ENCODE assay signal across 8 cellular contexts in genomic region chr3:139677341-139678155, GRCh38. TPM values are rescaled to one million over a fixed set of nuclear protein-coding genes. Genes with fewer than 3 reads are reported as not detected.
DNase-seq lines count a peak whose midpoint lies in the region; ATAC-seq and TF ChIP-seq lines count a peak whose summit lies in the region.

Gene NMNAT3 (minus strand): TSS chr3:139677972. CDS start chr3:139627724, 50,248 bp downstream.

- H3K36me3 ChIP-seq in esophagus squamous epithelium (no peaks in the 10 kb centered on the region), muscle layer of colon (ENCODE audit: insufficient read depth, low read length) (no peaks in the 10 kb centered on the region)

- H3K4me3 ChIP-seq in AG10803 (ENCODE audit: low read length) (peak within 1 kb of the TSS; percentile 56), esophagus squamous epithelium (peak within 1 kb of the TSS; percentile 54 to 95 (median 77)), muscle layer of colon (ENCODE audit: low read depth in 1 of 2, low read length in 2 of 2) (peak within 1 kb of the TSS; percentile 81 to 89)

- intact Hi-C loops in esophagus squamous epithelium (cut with DNase I) = no loop called here

- TF ChIP-seq CTCF in AG10803 (conservative IDR thresholded peaks at IDR 0.05; ENCODE audit: low read length) (no peak), esophagus squamous epithelium (IDR thresholded peaks at IDR 0.05) (peak in 1 of 6 experiments; percentile 27)

- no peaks in the 10 kb centered on the region for H3K27me3 ChIP-seq in esophagus squamous epithelium
- H3K27me3 ChIP-seq in muscle layer of colon (ENCODE audit: control insufficient read depth in 1 of 2, insufficient read depth in 2 of 2, low read length in 2 of 2) = no peaks in the 10 kb centered on the region

- H3K4me1 ChIP-seq in esophagus squamous epithelium (peaks cover 4 to 23% (median 9%) of the 10 kb centered on the region in 3 donors), muscle layer of colon (ENCODE audit: insufficient read depth, low read length) (peaks cover 10% of the 10 kb centered on the region)

- H3K9me3 ChIP-seq in esophagus squamous epithelium = no peaks in the 10 kb centered on the region
- H3K9me3 ChIP-seq in muscle layer of colon (ENCODE audit: low read length) = no peaks in the 10 kb centered on the region

- DNase-seq in AG10803 (ENCODE audit: low read depth) = peak; percentile 25
- DNase-seq in GM19238 (ENCODE audit: insufficient read length, low spot score) = peak; percentile 57
- peak; percentile 90 for DNase-seq in NCI-H69 (lab: John Stamatoyannopoulos, UW)
- peak; percentile 83 for DNase-seq in activated T-cell treated with anti-CD3 and anti-CD28 coated beads, Interleukin-2, amount 50 U/mL, for 1 hour
- peak; percentile 40 for DNase-seq in esophagus squamous epithelium (lab: John Stamatoyannopoulos, UW)
- peak; percentile 54 to 59 for DNase-seq in stimulated activated CD8-positive, alpha-beta memory T cell treated with anti-CD3 and anti-CD28 coated beads, Interleukin-4, amount 100 ng/mL, for 4 hours (ENCODE audit: low read depth in 2 of 2, low spot score in 1 of 2)

- 4 to 5% methylated on average over 10 to 23 of the region's 67 CpGs for WGBS in esophagus squamous epithelium, 2 donors

- H3K9ac ChIP-seq in muscle layer of colon (ENCODE audit: low read length) = peak within 1 kb of the TSS; percentile 26

- H3K27ac ChIP-seq in esophagus squamous epithelium (peak within 1 kb of the TSS; percentile 58 to 77 (median 70)), muscle layer of colon (ENCODE audit: low read depth, low read length) (no peak within 1 kb of the TSS)

- peak; percentile 96 for ATAC-seq in HG03432 (IDR thresholded peaks at IDR 0.05; ENCODE audit: unreplicated experiment)

- TF ChIP-seq POLR2A in esophagus squamous epithelium (IDR thresholded peaks at IDR 0.05) = peak in 1 of 4 donors; percentile 39

RNA-seq across cellular contexts. Expression of gene NMNAT3, which starts in this region (rescaled TPM):
- total RNA-seq in esophagus squamous epithelium = 10 to 100 TPM in 1 of 4 donors, 1 to 10 TPM in 3; 7.6 to 11.6 (median 9.4) TPM

Comparison
In these comparisons a context has a peak if more than half of its experiments do, and no peak if none do; other contexts are left out.
1. DNase-seq: peak in every context shown above with its lines; median percentile 90 in NCI-H69; 83 in activated T-cell treated with anti-CD3 and anti-CD28 coated beads, Interleukin-2, amount 50 U/mL, for 1 hour; 57 in GM19238; 56 in stimulated activated CD8-positive, alpha-beta memory T cell treated with anti-CD3 and anti-CD28 coated beads, Interleukin-4, amount 100 ng/mL, for 4 hours; 40 in esophagus squamous epithelium; 25 in AG10803.